ENCODE assay signal across 1 cellular context in the genomic region with DNA sequence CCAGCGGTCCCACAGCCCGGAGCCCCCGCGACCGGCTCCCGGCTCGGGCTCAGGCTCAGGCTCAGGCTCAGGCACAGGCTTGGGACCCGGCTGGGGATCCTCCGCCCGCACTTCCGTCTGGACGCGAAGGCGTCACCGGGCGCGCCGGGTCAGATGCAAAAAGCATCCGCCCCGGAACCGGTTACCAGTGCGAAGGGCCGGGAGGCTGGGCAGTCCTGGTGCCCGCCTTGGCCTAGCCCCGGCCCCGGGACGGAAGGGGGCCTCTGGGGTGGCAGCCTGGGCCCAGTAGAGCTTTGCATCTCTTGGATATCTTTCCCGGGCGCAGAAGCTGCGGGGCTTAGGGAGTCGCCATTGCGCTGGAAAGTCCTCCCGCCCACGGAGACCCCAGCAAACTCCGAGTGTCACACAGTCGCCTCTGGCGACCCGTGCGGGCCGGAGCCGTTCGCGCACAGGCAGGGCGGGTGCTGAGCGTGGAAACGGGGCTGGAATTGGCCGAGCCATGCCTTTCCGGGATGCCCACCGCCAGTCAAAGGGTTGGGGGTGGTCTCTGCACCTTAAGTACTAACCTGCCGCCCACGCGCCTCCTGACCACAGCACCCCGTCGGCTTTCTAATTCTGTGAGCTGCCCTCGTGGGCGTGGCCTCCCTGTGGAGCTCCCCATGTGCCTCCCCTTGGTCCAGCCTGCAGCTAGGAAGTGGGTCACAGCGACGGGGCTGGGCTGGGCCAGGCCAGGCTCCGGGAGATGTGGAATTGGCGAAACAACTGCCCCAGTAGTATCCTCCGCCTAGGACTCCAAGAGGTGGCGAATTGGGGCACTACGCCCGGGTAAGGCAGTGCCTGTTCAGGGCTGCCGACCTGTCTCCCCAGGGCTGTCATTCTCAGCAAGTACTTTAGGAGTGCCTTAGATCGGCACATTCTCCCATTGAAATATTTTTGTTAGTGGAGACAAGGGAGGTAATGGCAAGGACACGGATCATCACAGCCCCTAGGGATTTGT.
TF ChIP-seq lines count a peak whose summit lies in the region.

A gene (minus strand): TSS at position 119 of the 997 bp plus-strand sequence. CDS start 129 bp downstream, outside the sequence.

TF ChIP-seq in IMR-90, 13 proteins besides CTCF, POLR2A, EP300 and RAD21 (continued from another document):
- TF ChIP-seq, protein P1, sequence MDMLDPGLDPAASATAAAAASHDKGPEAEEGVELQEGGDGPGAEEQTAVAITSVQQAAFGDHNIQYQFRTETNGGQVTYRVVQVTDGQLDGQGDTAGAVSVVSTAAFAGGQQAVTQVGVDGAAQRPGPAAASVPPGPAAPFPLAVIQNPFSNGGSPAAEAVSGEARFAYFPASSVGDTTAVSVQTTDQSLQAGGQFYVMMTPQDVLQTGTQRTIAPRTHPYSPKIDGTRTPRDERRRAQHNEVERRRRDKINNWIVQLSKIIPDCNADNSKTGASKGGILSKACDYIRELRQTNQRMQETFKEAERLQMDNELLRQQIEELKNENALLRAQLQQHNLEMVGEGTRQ (IDR thresholded peaks at IDR 0.05; ENCODE audit: low read depth, low read length), result peak; percentile 65
- TF ChIP-seq BHLHE40 (IDR thresholded peaks at IDR 0.05; ENCODE audit: low read depth, low read length), result no peak
- TF ChIP-seq, protein P2, sequence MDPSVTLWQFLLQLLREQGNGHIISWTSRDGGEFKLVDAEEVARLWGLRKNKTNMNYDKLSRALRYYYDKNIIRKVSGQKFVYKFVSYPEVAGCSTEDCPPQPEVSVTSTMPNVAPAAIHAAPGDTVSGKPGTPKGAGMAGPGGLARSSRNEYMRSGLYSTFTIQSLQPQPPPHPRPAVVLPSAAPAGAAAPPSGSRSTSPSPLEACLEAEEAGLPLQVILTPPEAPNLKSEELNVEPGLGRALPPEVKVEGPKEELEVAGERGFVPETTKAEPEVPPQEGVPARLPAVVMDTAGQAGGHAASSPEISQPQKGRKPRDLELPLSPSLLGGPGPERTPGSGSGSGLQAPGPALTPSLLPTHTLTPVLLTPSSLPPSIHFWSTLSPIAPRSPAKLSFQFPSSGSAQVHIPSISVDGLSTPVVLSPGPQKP (IDR thresholded peaks at IDR 0.05; ENCODE audit: borderline replicate concordance, low read depth, low read length), result no peak
- TF ChIP-seq MAFK (IDR thresholded peaks at IDR 0.05; ENCODE audit: low read depth, low read length), result no peak
- no peak for TF ChIP-seq RCOR1 (IDR thresholded peaks at IDR 0.05; ENCODE audit: insufficient replicate concordance, low read length)
TF ChIP-seq in IMR-90: peak in this region for 3.
